In genomic region chr4:6824071-6824470, GRCh38 we compare ENCODE assay signal across 19 cellular contexts. TPM values are rescaled to one million over a fixed set of nuclear protein-coding genes. Genes with fewer than 3 reads are reported as not detected.
DNase-seq lines count a peak whose midpoint lies in the region; ATAC-seq and TF ChIP-seq lines count a peak whose summit lies in the region.
"Had no signal": no experiment of that assay in that cellular context is flagged by ENCODE, and none has a peak within 500 bp of the region (broad histone marks: within the 10 kb centered on the region; RNA-seq: fewer than 3 reads in every experiment).

No MANE protein-coding gene starts in this region.

- H3K27ac ChIP-seq in psoas muscle (peak overlapping the region; percentile 54), stomach (no peak overlapping the region), coronary artery (no peak overlapping the region)
- H3K27ac ChIP-seq: BLaER1 had no signal

- peaks cover 23% of the 10 kb centered on the region for H3K9me3 ChIP-seq in psoas muscle
- peaks cover 0 to 24% (median 10%) of the 10 kb centered on the region in 4 donors for H3K9me3 ChIP-seq in stomach

- no peak for ATAC-seq in psoas muscle

- TF ChIP-seq CTCF in astrocyte of the spinal cord (IDR thresholded peaks at IDR 0.05; ENCODE audit: low read depth, low read length) (no peak), fibroblast of pulmonary artery (IDR thresholded peaks at IDR 0.05; ENCODE audit: low read length, missing control alignments) (no peak), psoas muscle (IDR thresholded peaks at IDR 0.05) (no peak), stomach (IDR thresholded peaks at IDR 0.05) (no peak), coronary artery (IDR thresholded peaks at IDR 0.05) (no peak)

- H3K4me3 ChIP-seq in astrocyte of the spinal cord (ENCODE audit: low read depth, low read length) (no peak overlapping the region), fibroblast of pulmonary artery (replicated peaks; ENCODE audit: low read depth, low read length) (no peak overlapping the region), psoas muscle (no peak overlapping the region), stomach (no peak overlapping the region), coronary artery (no peak overlapping the region)
- H3K4me3 ChIP-seq: BLaER1, MG63 had no signal

- peaks cover 15% of the 10 kb centered on the region for H3K4me1 ChIP-seq in psoas muscle
- peaks cover 0 to 24% (median 11%) of the 10 kb centered on the region in 4 donors for H3K4me1 ChIP-seq in stomach

- TF ChIP-seq POLR2A in stomach (IDR thresholded peaks at IDR 0.05) = no peak

- intact Hi-C loops in psoas muscle (cut with DNase I) = no loop called here
- intact Hi-C loops in stomach (cut with DNase I; ENCODE audit: low total_unique reads) = no loop called here

- H3K27me3 ChIP-seq in psoas muscle (ENCODE audit: insufficient read depth in 3 of 3, low read length in 2 of 3) (no peaks in the 10 kb centered on the region), stomach (no peaks in the 10 kb centered on the region)
- H3K27me3 ChIP-seq: BLaER1, MG63 had no signal

- TF ChIP-seq EP300 in stomach (IDR thresholded peaks at IDR 0.05) = no peak

- WGBS in psoas muscle, 3 donors = 53 to 86% (median 77%) methylated on average over 2 of the region's 2 CpGs
- WGBS in stomach, 5 donors = 93 to 98% (median 94%) methylated on average over 2 of the region's 2 CpGs

- peak; percentile 12 for DNase-seq in EL
- DNase-seq in astrocyte of the spinal cord (ENCODE audit: low read depth, low spot score) = peak; percentile 10
- peak; percentile 22 for DNase-seq in fibroblast of pulmonary artery (ENCODE audit: low read depth)
- no peak for DNase-seq in psoas muscle
- no peak for DNase-seq in stomach
- DNase-seq in coronary artery (ENCODE audit: low spot score) = no peak
- DNase-seq in SHP77 (lab: John Stamatoyannopoulos, UW) = no peak
- DNase-seq in NCI-H526 treated with DMSO at 0.1 percent for 48 hours (lab: John Stamatoyannopoulos, UW) = no peak
- DNase-seq: Calu3; CD4-positive, alpha-beta memory T cell; MG63; NCI-H1092 treated with DMSO at 0.1 percent for 48 hours; NCI-H1694; NCI-H510A; NCI-H774; OCI-M1; SHP77 treated with DMSO at 0.1 percent for 48 hours; SK-N-SH had no signal

- in situ Hi-C loops in astrocyte of the spinal cord (cut with HindIII; ENCODE audit: low sequenced_read_pairs) = no loop called here

- H3K36me3 ChIP-seq in psoas muscle (ENCODE audit: insufficient read depth in 1 of 2, low read depth in 1 of 2) = peaks cover 2 to 49% of the 10 kb centered on the region in 2 donors
- peaks cover 17 to 43% (median 39%) of the 10 kb centered on the region in 4 donors for H3K36me3 ChIP-seq in stomach

RNA-seq across cellular contexts. Expression of gene KIAA0232, which starts 41.5 kb away (rescaled TPM):
- total RNA-seq in psoas muscle (10 to 100 TPM; 50.9 to 79.8 (median 56.8) TPM), stomach (10 to 100 TPM in 4 of 5 donors, 1 to 10 TPM in 1; 8.1 to 48.1 (median 23.2) TPM)
- polyA plus RNA-seq in psoas muscle (10 to 100 TPM in 2 of 3 donors, 1 to 10 TPM in 1; 8.7 to 53.3 (median 20.8) TPM), stomach (1 to 10 TPM; 5.1 to 7.5 (median 5.4) TPM)

Comparison
In these comparisons a context has a peak if more than half of its experiments do, and no peak if none do; other contexts are left out.
1. DNase-seq: peak in EL (single experiment), astrocyte of the spinal cord (single experiment) and fibroblast of pulmonary artery (single experiment); none in psoas muscle (0 of 2), stomach (single experiment), coronary artery (single experiment), SHP77 (0 of 2) and NCI-H526 treated with DMSO at 0.1 percent for 48 hours (single experiment).